ENCODE assay signal across 1 cellular context in the genomic region with DNA sequence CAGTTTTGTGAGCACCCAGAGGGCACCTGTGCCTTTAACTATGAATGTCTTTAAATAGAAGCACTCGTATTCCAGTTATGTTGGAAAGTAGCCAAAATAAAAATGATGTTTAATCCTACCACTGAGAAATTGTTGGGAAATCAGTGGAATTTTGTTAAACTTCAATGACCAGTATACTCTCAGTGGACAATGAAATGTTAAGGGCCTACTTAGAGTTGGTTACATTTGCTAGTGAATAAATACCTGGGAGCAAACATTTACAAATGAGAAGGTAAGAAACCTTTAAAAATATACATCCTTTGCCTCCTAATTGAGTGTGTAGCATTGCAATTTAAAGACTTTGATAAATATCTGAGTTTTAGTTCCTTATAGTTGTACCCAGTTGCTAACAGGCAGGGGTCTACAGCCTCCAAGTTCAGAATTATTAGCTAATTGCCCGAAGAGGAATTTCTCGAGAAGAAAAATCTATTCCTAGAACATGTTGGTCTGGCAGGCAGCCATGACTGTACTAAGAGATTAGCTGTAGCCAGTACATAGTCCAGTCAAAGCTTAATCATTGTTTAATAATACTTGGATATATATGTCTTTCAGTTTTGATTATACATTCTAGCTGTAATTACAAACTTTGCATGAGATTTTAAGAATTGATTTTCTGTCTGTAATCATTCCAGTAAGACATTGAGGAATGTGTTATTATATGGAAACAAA.
TF ChIP-seq lines count a peak whose summit lies in the region.

No MANE protein-coding gene starts in this region.

TF ChIP-seq in liver, 16 proteins besides CTCF, POLR2A, EP300 and RAD21:
- TF ChIP-seq, protein P1, sequence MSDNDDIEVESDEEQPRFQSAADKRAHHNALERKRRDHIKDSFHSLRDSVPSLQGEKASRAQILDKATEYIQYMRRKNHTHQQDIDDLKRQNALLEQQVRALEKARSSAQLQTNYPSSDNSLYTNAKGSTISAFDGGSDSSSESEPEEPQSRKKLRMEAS (IDR thresholded peaks at IDR 0.05), result no peak
- TF ChIP-seq RXRA (IDR thresholded peaks at IDR 0.05) (peak in 1 of 2 donors; percentile 14), HNF4A (conservative IDR thresholded peaks at IDR 0.05) (peak in 1 of 2 donors; percentile 46), SP1 (IDR thresholded peaks at IDR 0.05) (peak; percentile 30)
